26 cellular contexts compared by ENCODE assay signal in the genomic region with DNA sequence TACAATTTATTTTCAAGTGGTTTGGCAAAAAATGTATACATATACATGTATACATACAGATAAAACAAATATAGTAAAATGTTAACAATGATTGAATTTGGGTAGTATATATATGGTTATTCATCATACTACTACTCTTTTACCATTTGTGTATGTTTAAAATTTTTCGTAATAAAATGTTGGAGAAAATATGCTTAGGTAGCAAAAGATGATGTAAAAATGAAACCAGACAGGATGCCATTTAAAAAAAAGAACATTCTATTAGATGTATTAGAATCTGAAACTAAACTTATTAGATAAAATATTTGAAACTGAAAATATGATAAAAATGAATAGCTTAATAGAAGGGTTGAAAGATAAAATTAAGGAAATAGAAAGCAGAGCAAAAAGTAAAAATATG.
"Had no signal": no experiment of that assay in that cellular context is flagged by ENCODE, and none has a peak within 500 bp of the region (broad histone marks: within the 10 kb centered on the region; RNA-seq: fewer than 3 reads in every experiment).

No MANE protein-coding gene starts in this region.

- H3K27ac Mint-ChIP-seq: mesothelial cell of epicardium; naive B cell; natural killer cell treated with Interleukin-12 subunit alpha and Interleukin-12 subunit beta and Interleukin-15 and Interleukin-18, amount 100 ng/mL, for 72 hours; progenitor cell of endocrine pancreas; stimulated activated memory B cell treated with anti-CD40 and anti-IgM and Interleukin-4, amounts not matched to agents 10 μg/mL and 1 μg/mL and 100 μg/mL, for 72 hours; stimulated activated naive CD8-positive, alpha-beta T cell treated with anti-CD3 and anti-CD28 coated beads, Interleukin-15, Interleukin-2, amounts not matched to agents 100 ng/mL and 50 ng/mL, for 24 hours had no signal

- H3K36me3 ChIP-seq: esophagus squamous epithelium, left lung, neutrophil, thoracic aorta, tibial nerve, upper lobe of left lung had no signal

- H3K9me3 Mint-ChIP-seq: naive B cell; neural crest cell; stimulated activated memory B cell treated with anti-CD40 and anti-IgM and Interleukin-4, amounts not matched to agents 10 μg/mL and 1 μg/mL and 100 μg/mL, for 72 hours; stimulated activated naive CD8-positive, alpha-beta T cell treated with anti-CD3 and anti-CD28 coated beads, Interleukin-15, Interleukin-2, amounts not matched to agents 100 ng/mL and 50 ng/mL, for 24 hours had no signal

- H3K27me3 ChIP-seq: esophagus squamous epithelium, left lung, neutrophil, tibial nerve, upper lobe of left lung had no signal

- H3K4me3 ChIP-seq: coronary artery, esophagus squamous epithelium, left lung, mucosa of descending colon, thoracic aorta, tibial nerve, upper lobe of left lung had no signal

- H3K4me1 ChIP-seq: esophagus squamous epithelium, left lung, parathyroid adenoma, tibial nerve, upper lobe of left lung had no signal

- H3K9ac ChIP-seq: parathyroid adenoma had no signal

- H2AFZ ChIP-seq: parathyroid adenoma had no signal

- H3K9me3 ChIP-seq: esophagus squamous epithelium, left lung, mucosa of descending colon, neutrophil, thoracic aorta, tibial nerve, upper lobe of left lung had no signal

- H3K36me3 Mint-ChIP-seq: mesothelial cell of epicardium; naive B cell; natural killer cell treated with Interleukin-12 subunit alpha and Interleukin-12 subunit beta and Interleukin-15 and Interleukin-18, amount 100 ng/mL, for 72 hours; stimulated activated memory B cell treated with anti-CD40 and anti-IgM and Interleukin-4, amounts not matched to agents 10 μg/mL and 1 μg/mL and 100 μg/mL, for 72 hours had no signal

- FAIRE-seq: urothelium cell line had no signal

- H3K27me3 Mint-ChIP-seq: progenitor cell of endocrine pancreas; stimulated activated memory B cell treated with anti-CD40 and anti-IgM and Interleukin-4, amounts not matched to agents 10 μg/mL and 1 μg/mL and 100 μg/mL, for 72 hours had no signal

- H3K27ac ChIP-seq: coronary artery, esophagus squamous epithelium, left lung, neutrophil, parathyroid adenoma, thoracic aorta, tibial nerve, upper lobe of left lung had no signal

- DNase-seq: dermis blood vessel endothelial cell; effector memory CD4-positive, alpha-beta T cell; erythroblast; esophagus squamous epithelium; foreskin melanocyte; hypothalamus; left cardiac atrium; left lung; mesenchymal stem cell; mucosa of descending colon; naive B cell; stimulated activated CD4-positive, alpha-beta T cell treated with anti-CD3 and anti-CD28 coated beads, Interleukin-4, amount 100 ng/mL, for 4 hours; upper lobe of left lung had no signal

- H3K4me3 Mint-ChIP-seq: mesothelial cell of epicardium; naive B cell; natural killer cell treated with Interleukin-12 subunit alpha and Interleukin-12 subunit beta and Interleukin-15 and Interleukin-18, amount 100 ng/mL, for 72 hours; neural crest cell; stimulated activated memory B cell treated with anti-CD40 and anti-IgM and Interleukin-4, amounts not matched to agents 10 μg/mL and 1 μg/mL and 100 μg/mL, for 72 hours; stimulated activated naive CD8-positive, alpha-beta T cell treated with anti-CD3 and anti-CD28 coated beads, Interleukin-15, Interleukin-2, amounts not matched to agents 100 ng/mL and 50 ng/mL, for 24 hours had no signal

- ATAC-seq: left cardiac atrium; left lung; mucosa of descending colon; natural killer cell treated with Interleukin-12 subunit alpha and Interleukin-12 subunit beta and Interleukin-15 and Interleukin-18, amount 100 ng/mL, for 72 hours; sciatic nerve; stimulated activated memory B cell treated with anti-CD40 and anti-IgM and Interleukin-4, amounts not matched to agents 10 μg/mL and 1 μg/mL and 100 μg/mL, for 72 hours had no signal

- H3K4me1 Mint-ChIP-seq: naive B cell; neural crest cell; stimulated activated memory B cell treated with anti-CD40 and anti-IgM and Interleukin-4, amounts not matched to agents 10 μg/mL and 1 μg/mL and 100 μg/mL, for 72 hours had no signal
